ENCODE assay signal across 10 cellular contexts in the genomic region with DNA sequence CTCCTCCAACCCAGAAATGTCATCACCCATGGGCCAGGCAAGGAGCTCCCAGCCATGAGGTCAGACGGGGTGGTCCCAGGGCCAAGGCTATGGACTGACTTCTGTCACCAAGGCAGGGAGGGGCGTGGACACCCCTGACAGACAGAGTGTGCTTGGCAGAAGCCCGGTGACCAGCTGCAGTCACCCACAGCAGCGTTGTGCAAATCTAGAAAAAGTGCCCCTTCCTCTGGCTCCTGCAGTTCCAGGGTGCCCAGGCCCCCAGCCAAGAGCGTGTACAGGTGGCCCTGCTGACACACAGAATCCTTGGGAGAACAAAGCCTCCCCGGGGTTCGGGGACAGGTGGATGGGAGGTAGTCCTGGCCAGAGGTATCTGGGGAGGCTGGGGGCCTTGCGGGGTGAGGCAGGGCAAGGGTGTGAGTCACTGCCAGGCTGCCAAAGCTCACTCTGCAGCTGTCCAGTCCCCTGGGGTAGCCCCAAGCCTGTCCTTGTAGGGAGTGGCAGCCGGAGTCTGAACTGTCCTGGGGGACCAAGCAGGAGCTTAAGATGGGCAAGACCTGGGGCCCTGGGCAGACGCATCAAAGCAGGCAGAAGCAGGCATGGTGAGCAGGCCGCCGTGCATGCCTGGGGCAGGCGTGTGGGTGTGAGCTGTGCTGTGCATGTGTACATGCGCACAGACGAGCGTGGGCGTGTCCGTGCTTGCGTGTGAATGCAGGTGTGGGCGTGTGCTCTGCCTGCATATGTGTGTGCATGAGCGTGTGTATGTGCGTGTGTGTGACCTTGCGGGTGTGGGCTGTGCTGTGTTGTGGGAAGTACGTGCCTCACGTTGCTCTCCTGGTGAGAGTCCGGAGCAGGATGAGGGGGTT. TPM values are rescaled to one million over a fixed set of nuclear protein-coding genes. Genes with fewer than 3 reads are reported as not detected.
DNase-seq lines count a peak whose midpoint lies in the region; ATAC-seq and TF ChIP-seq lines count a peak whose summit lies in the region.
"Had no signal": no experiment of that assay in that cellular context is flagged by ENCODE, and none has a peak within 500 bp of the region (broad histone marks: within the 10 kb centered on the region; RNA-seq: fewer than 3 reads in every experiment).

No MANE protein-coding gene starts in this region.

- no peak overlapping the region for H3K27ac Mint-ChIP-seq in GM23338
- H3K27ac Mint-ChIP-seq: activated T-cell treated with anti-CD3 and anti-CD28 coated beads, Interleukin-2, amount 50 U/mL, for 24 hours had no signal

- no peaks in the 10 kb centered on the region for H4K20me1 ChIP-seq in GM23338 (replicated peaks; ENCODE audit: insufficient read depth)

- H3K4me2 ChIP-seq in GM23338 = no peak overlapping the region
- H3K4me2 ChIP-seq: KMS-11 had no signal

- TF ChIP-seq CTCF in GM23338 (conservative IDR thresholded peaks at IDR 0.05; ENCODE audit: low read depth in 2 of 2) = no peak

- H3K9me2 ChIP-seq in GM23338 (ENCODE audit: insufficient read depth) = no peaks in the 10 kb centered on the region

- peak; percentile 86 for DNase-seq in COLO668 (lab: John Stamatoyannopoulos, UW; ENCODE audit: unreplicated experiment)
- DNase-seq in GM23338 (ENCODE audit: low spot score) = no peak
- DNase-seq in T follicular helper cell (ENCODE audit: low read depth) = peak; percentile 31
- peak; percentile 57 for DNase-seq in mucosa of gallbladder (ENCODE audit: low spot score)
- no peak for DNase-seq in NCI-H1436 treated with DMSO at 0.1 percent for 48 hours (lab: John Stamatoyannopoulos, UW)
- no peak for DNase-seq in DMS114 treated with DMSO at 0.1 percent for 48 hours (lab: John Stamatoyannopoulos, UW; ENCODE audit: unreplicated experiment)
- DNase-seq: activated T-cell treated with anti-CD3 and anti-CD28 coated beads, Interleukin-2, amount 50 U/mL, for 24 hours had no signal

- no peak overlapping the region for H2AFZ ChIP-seq in GM23338

- peaks cover 9% of the 10 kb centered on the region for H3K4me1 Mint-ChIP-seq in GM23338

- peaks cover 6% of the 10 kb centered on the region for H3K4me1 ChIP-seq in GM23338 (ENCODE audit: insufficient read depth)

- H3K36me3 Mint-ChIP-seq in GM23338 (ENCODE audit: low read depth) = peaks cover 10% of the 10 kb centered on the region

- peaks cover 8% of the 10 kb centered on the region; the same call in 1 of the 2 replicates for H3F3A ChIP-seq in GM23338 (replicated peaks; ENCODE audit: low read depth)

- H3K4me3 Mint-ChIP-seq in GM23338 = peak overlapping the region; percentile 9; the same call in 1 of the 3 replicates
- H3K4me3 Mint-ChIP-seq: activated T-cell treated with anti-CD3 and anti-CD28 coated beads, Interleukin-2, amount 50 U/mL, for 24 hours had no signal

- H3K79me2 ChIP-seq in GM23338 (replicated peaks; ENCODE audit: insufficient read depth) = peaks cover 11% of the 10 kb centered on the region

- H3K4me3 ChIP-seq in GM23338 = no peak overlapping the region
- H3K4me3 ChIP-seq: SK-N-MC had no signal

- H3K9me3 Mint-ChIP-seq in GM23338 = peaks cover 3% of the 10 kb centered on the region; the same call in 1 of the 3 replicates
- H3K9me3 Mint-ChIP-seq: activated T-cell treated with anti-CD3 and anti-CD28 coated beads, Interleukin-2, amount 50 U/mL, for 24 hours had no signal

- 0 out of 2 replicates have a peak, but pooled peaks cover 6% of the 10 kb centered on the region for H3K36me3 ChIP-seq in GM23338 (ENCODE audit: insufficient read depth)

- no peak for ATAC-seq in GM23338
- no peak for ATAC-seq in GM21529 (IDR thresholded peaks at IDR 0.05; ENCODE audit: unreplicated experiment)

- no peaks in the 10 kb centered on the region for H3K27me3 ChIP-seq in GM23338 (ENCODE audit: insufficient read depth)

- H3K27ac ChIP-seq in GM23338 (ENCODE audit: low read depth) = no peak overlapping the region
- H3K27ac ChIP-seq: KMS-11, SK-N-MC had no signal

- H3K27me3 Mint-ChIP-seq in GM23338 (ENCODE audit: insufficient read depth, low read depth, poor library complexity) = peaks cover 21% of the 10 kb centered on the region
- H3K27me3 Mint-ChIP-seq: activated T-cell treated with anti-CD3 and anti-CD28 coated beads, Interleukin-2, amount 50 U/mL, for 24 hours had no signal

TF ChIP-seq in GM23338, 12 proteins besides CTCF, POLR2A, EP300 and RAD21:
- TF ChIP-seq EZH2phosphoT487 (IDR thresholded peaks at IDR 0.05; ENCODE audit: unreplicated experiment) = no peak
- TF ChIP-seq STAT1 (IDR thresholded peaks at IDR 0.05; ENCODE audit: unreplicated experiment) = no peak
- no peak for TF ChIP-seq ZNF331 (CRISPR knock-in tag; IDR thresholded peaks at IDR 0.05; ENCODE audit: low read depth)

RNA-seq across cellular contexts. Expression of a gene that starts 3.3 kb away (rescaled TPM):
- total RNA-seq in GM23338 (2014; rRNA removed; shearing (Covaris generic)) = 2.2 and 4.4 TPM in 2 replicates
- polyA plus RNA-seq in GM23338 (2016; fragmentation: Nextera tagmentation; extraction: Ambion mirVana) = 3.0 and 5.7 TPM in 2 replicates
- 17.8 TPM for total RNA-seq in mucosa of gallbladder

RNA-seq across cellular contexts. Expression of a gene that starts 3.6 kb away (rescaled TPM):
- 60.5 and 149 TPM in 2 replicates for total RNA-seq in GM23338 (2014; rRNA removed; shearing (Covaris generic))
- polyA plus RNA-seq in GM23338 (2016; fragmentation: Nextera tagmentation; extraction: Ambion mirVana) = 2,021 and 2,519 TPM in 2 replicates
- 252 TPM for total RNA-seq in mucosa of gallbladder

RNA-seq across cellular contexts. Expression of a gene that starts 11.3 kb away (rescaled TPM):
- total RNA-seq in GM23338 (2014; rRNA removed; shearing (Covaris generic)) = 2.6 and 3.7 TPM in 2 replicates
- polyA plus RNA-seq in GM23338 (2016; fragmentation: Nextera tagmentation; extraction: Ambion mirVana) = 1.1 and 1.3 TPM in 2 replicates
- 13.9 TPM for total RNA-seq in mucosa of gallbladder

RNA-seq across cellular contexts. Expression of a gene that starts 28.0 kb away (rescaled TPM):
- total RNA-seq in GM23338 (2014; rRNA removed; shearing (Covaris generic)) = 49.0 and 53.8 TPM in 2 replicates
- 31.0 and 33.1 TPM in 2 replicates for polyA plus RNA-seq in GM23338 (2016; fragmentation: Nextera tagmentation; extraction: Ambion mirVana)
- 60.6 TPM for total RNA-seq in mucosa of gallbladder

RNA-seq across cellular contexts. Expression of a gene that starts 52.3 kb away (rescaled TPM):
- 3.1 and 5.0 TPM in 2 replicates for total RNA-seq in GM23338 (2014; rRNA removed; shearing (Covaris generic))
- 3.3 and 3.4 TPM in 2 replicates for polyA plus RNA-seq in GM23338 (2016; fragmentation: Nextera tagmentation; extraction: Ambion mirVana)
- total RNA-seq in mucosa of gallbladder = 8.6 TPM

Comparison
In these comparisons a context has a peak if more than half of its experiments do, and no peak if none do; other contexts are left out.
1. DNase-seq: peak in COLO668 (single experiment), T follicular helper cell (single experiment) and mucosa of gallbladder (single experiment); none in GM23338 (single experiment), NCI-H1436 treated with DMSO at 0.1 percent for 48 hours (single experiment) and DMS114 treated with DMSO at 0.1 percent for 48 hours (single experiment).